Comparison of ENCODE assay signal across 1 cellular context in the genomic region with DNA sequence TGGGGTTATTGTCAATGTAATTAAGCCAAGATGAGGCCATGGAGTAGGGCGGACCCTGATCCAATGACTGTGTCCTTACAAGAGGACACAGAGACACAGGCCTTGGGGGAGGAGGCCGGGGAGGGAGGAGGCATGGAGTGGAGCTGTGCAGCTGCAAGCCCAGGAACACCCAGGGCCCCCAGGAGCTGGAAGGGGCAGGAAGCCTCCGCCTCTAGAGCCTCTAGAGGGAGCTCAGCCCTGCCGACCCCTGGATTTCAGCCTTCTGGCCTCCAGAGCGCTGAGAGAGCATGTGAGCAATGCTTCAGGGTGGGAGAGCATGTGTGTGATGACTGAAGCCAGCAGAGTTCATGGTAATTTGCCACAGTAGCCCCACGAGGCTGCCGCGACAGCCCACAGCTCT.
TF ChIP-seq lines count a peak whose summit lies in the region.

No MANE protein-coding gene starts in this region.

TF ChIP-seq in IMR-90, 13 proteins besides CTCF, POLR2A, EP300 and RAD21:
- TF ChIP-seq NFE2L2 (IDR thresholded peaks at IDR 0.05; ENCODE audit: low read depth, low read length) (no peak), FOS (IDR thresholded peaks at IDR 0.05; ENCODE audit: low read depth, low read length) (no peak), MXI1 (IDR thresholded peaks at IDR 0.05; ENCODE audit: borderline replicate concordance, low read depth, low read length) (no peak), RCOR1 (IDR thresholded peaks at IDR 0.05; ENCODE audit: insufficient replicate concordance, low read length) (no peak), SMC3 (IDR thresholded peaks at IDR 0.05; ENCODE audit: low read depth, low read length) (no peak), RFX5 (IDR thresholded peaks at IDR 0.05; ENCODE audit: low read depth, low read length) (no peak), CEBPB (IDR thresholded peaks at IDR 0.05; ENCODE audit: low read depth, low read length) (no peak), MAZ (IDR thresholded peaks at IDR 0.05; ENCODE audit: borderline replicate concordance, low read depth, low read length) (no peak), MAFK (IDR thresholded peaks at IDR 0.05; ENCODE audit: low read depth, low read length) (no peak), ELK1 (IDR thresholded peaks at IDR 0.05; ENCODE audit: borderline replicate concordance, low read depth, low read length) (no peak), CHD1 (IDR thresholded peaks at IDR 0.05; ENCODE audit: low read depth, low read length) (no peak), BHLHE40 (IDR thresholded peaks at IDR 0.05; ENCODE audit: low read depth, low read length) (no peak)
- TF ChIP-seq, protein P1, sequence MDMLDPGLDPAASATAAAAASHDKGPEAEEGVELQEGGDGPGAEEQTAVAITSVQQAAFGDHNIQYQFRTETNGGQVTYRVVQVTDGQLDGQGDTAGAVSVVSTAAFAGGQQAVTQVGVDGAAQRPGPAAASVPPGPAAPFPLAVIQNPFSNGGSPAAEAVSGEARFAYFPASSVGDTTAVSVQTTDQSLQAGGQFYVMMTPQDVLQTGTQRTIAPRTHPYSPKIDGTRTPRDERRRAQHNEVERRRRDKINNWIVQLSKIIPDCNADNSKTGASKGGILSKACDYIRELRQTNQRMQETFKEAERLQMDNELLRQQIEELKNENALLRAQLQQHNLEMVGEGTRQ (IDR thresholded peaks at IDR 0.05; ENCODE audit: low read depth, low read length), result no peak
